Comparison of ENCODE assay signal across 2 cellular contexts in genomic region chr18:2979871-2980606, GRCh38.
TF ChIP-seq lines count a peak whose summit lies in the region.

No MANE protein-coding gene starts in this region.

TF ChIP-seq in SK-N-SH, 30 proteins besides CTCF, POLR2A, EP300 and RAD21 (continued from another document):
- TF ChIP-seq MEF2A (IDR thresholded peaks at IDR 0.05; ENCODE audit: borderline replicate concordance, low read depth) (no peak), USF2 (IDR thresholded peaks at IDR 0.05; ENCODE audit: borderline replicate concordance, low read depth, low read length) (no peak), TEAD4 (IDR thresholded peaks at IDR 0.05; ENCODE audit: borderline replicate concordance, insufficient read depth) (no peak), POLR2AphosphoS5 (IDR thresholded peaks at IDR 0.05; ENCODE audit: low read depth, low read length) (no peak), ELF1 (IDR thresholded peaks at IDR 0.05) (no peak)
TF ChIP-seq in SK-N-SH: peak in this region for 0.

TF ChIP-seq in SK-N-SH treated with all-trans-retinoic acid at 6 μM for 48 hours, 23 proteins besides CTCF, POLR2A, EP300 and RAD21 (continued from another document):
- TF ChIP-seq TSHZ2 (CRISPR knock-in tag; IDR thresholded peaks at IDR 0.05) (no peak), BACH2 (CRISPR knock-in tag; IDR thresholded peaks at IDR 0.05; ENCODE audit: borderline replicate concordance) (no peak), CREB5 (CRISPR knock-in tag; IDR thresholded peaks at IDR 0.05; ENCODE audit: low read depth) (no peak), ZFP3 (CRISPR knock-in tag; IDR thresholded peaks at IDR 0.05) (no peak)
TF ChIP-seq in SK-N-SH treated with all-trans-retinoic acid at 6 μM for 48 hours: peak in this region for 0.
